In genomic region chr2:189394525-189394924, GRCh38 we compare ENCODE assay signal across 24 cellular contexts. TPM values are rescaled to one million over a fixed set of nuclear protein-coding genes. Genes with fewer than 3 reads are reported as not detected.
DNase-seq lines count a peak whose midpoint lies in the region; ATAC-seq, FAIRE-seq and TF ChIP-seq lines count a peak whose summit lies in the region.
"Had no signal": no experiment of that assay in that cellular context is flagged by ENCODE, and none has a peak within 500 bp of the region (broad histone marks: within the 10 kb centered on the region; RNA-seq: fewer than 3 reads in every experiment).

No MANE protein-coding gene starts in this region.

- intact Hi-C loops in esophagus muscularis mucosa (cut with DNase I): no loop called here
- intact Hi-C loops in transverse colon (cut with DNase I; ENCODE audit: low total_unique reads): loop anchor here (10.0 kb wide), 1 partner anchor 50 kb away; no protein-coding TSS in a partner anchor

- TF ChIP-seq EP300 in esophagus muscularis mucosa (IDR thresholded peaks at IDR 0.05) (no peak), transverse colon (IDR thresholded peaks at IDR 0.05; ENCODE audit: low read depth) (no peak)

- TF ChIP-seq POLR2A in esophagus muscularis mucosa (IDR thresholded peaks at IDR 0.05; ENCODE audit: low read depth): no peak
- no peak for TF ChIP-seq POLR2A in transverse colon (IDR thresholded peaks at IDR 0.05)

- no peak for FAIRE-seq in GM19239 (lab: Jason Lieb, UNC)

- H3K9me3 Mint-ChIP-seq in activated naive CD8-positive, alpha-beta T cell (ENCODE audit: low read depth): peaks cover 4% of the 10 kb centered on the region
- H3K9me3 Mint-ChIP-seq in activated naive CD8-positive, alpha-beta T cell treated with anti-CD3 and anti-CD28 coated beads for 36 hours: peaks cover 6% of the 10 kb centered on the region
- H3K9me3 Mint-ChIP-seq: activated T-helper 17 cell treated with anti-CD3 and anti-CD28 coated beads, Interleukin-2, amount 50 U/mL, for 72 hours; stimulated activated naive B cell treated with anti-CD40 and anti-IgM and Interleukin-4, amounts not matched to agents 10 μg/mL and 1 μg/mL and 100 μg/mL, for 72 hours had no signal

- TF ChIP-seq CTCF in esophagus muscularis mucosa (IDR thresholded peaks at IDR 0.05) (no peak), transverse colon (IDR thresholded peaks at IDR 0.05) (no peak)

- H3K4me3 ChIP-seq in esophagus muscularis mucosa (no peak overlapping the region), muscle layer of duodenum (ENCODE audit: low read depth in 1 of 2, low read length in 2 of 2) (no peak overlapping the region), transverse colon (no peak overlapping the region)
- H3K4me3 ChIP-seq: PC-9, thyroid gland had no signal

- H3K4me1 ChIP-seq in esophagus muscularis mucosa (peaks cover 0 to 20% (median 5%) of the 10 kb centered on the region in 4 donors), muscle layer of duodenum (ENCODE audit: control insufficient read depth in 1 of 2, insufficient read depth in 2 of 2, low read length in 2 of 2) (peaks cover 0 to 15% of the 10 kb centered on the region in 2 donors), transverse colon (peaks cover 0 to 24% (median 12%) of the 10 kb centered on the region in 4 donors)
- H3K4me1 ChIP-seq: thyroid gland had no signal

- no peak for DNase-seq in activated naive CD8-positive, alpha-beta T cell treated with anti-CD3 and anti-CD28 coated beads for 36 hours
- DNase-seq in esophagus muscularis mucosa (ENCODE audit: extremely low spot score) (no peak), transverse colon (no peak), GM19239 (ENCODE audit: insufficient read length, low spot score) (no peak)
- DNase-seq: 8988T; activated CD4-positive, alpha-beta T cell treated with anti-CD3 and anti-CD28 coated beads, Interleukin-2, amount 50 U/mL, for 1 hour; activated CD8-positive, alpha-beta memory T cell treated with anti-CD3 and anti-CD28 coated beads, Interleukin-2, amount 50 U/mL, for 4 hours; AML-193; CD8-positive, alpha-beta memory T cell; erythroblast; NCI-H187; NCI-H345; PC-9; small intestine; stimulated activated naive B cell treated with anti-CD40 and anti-IgM and Interleukin-4, amounts not matched to agents 10 μg/mL and 1 μg/mL and 100 μg/mL, for 72 hours; T-helper 17 cell; thyroid gland had no signal

- H3K36me3 ChIP-seq in esophagus muscularis mucosa: no peaks in the 10 kb centered on the region
- H3K36me3 ChIP-seq in muscle layer of duodenum (ENCODE audit: control insufficient read depth in 1 of 2, insufficient read depth in 2 of 2, low read length in 2 of 2): no peaks in the 10 kb centered on the region
- H3K36me3 ChIP-seq in transverse colon: no peaks in the 10 kb centered on the region
- H3K36me3 ChIP-seq: thyroid gland had no signal

- H3K9me3 ChIP-seq in esophagus muscularis mucosa (peaks cover 0 to 6% (median 0%) of the 10 kb centered on the region in 4 donors), muscle layer of duodenum (ENCODE audit: control insufficient read depth in 1 of 2, low read length in 2 of 2) (no peaks in the 10 kb centered on the region), transverse colon (no peaks in the 10 kb centered on the region)
- H3K9me3 ChIP-seq: thyroid gland had no signal

- peak overlapping the region; percentile 38 to 75 (median 52) for H3K27ac ChIP-seq in esophagus muscularis mucosa (replicated peaks in 1 of 4)
- peak overlapping the region; percentile 81 for H3K27ac ChIP-seq in muscle layer of duodenum (ENCODE audit: low read length)
- H3K27ac ChIP-seq in transverse colon: peak overlapping the region; percentile 67 to 81 (median 74)
- H3K27ac ChIP-seq: thyroid gland had no signal

- peak overlapping the region; percentile 59 for H3K27ac Mint-ChIP-seq in activated naive CD8-positive, alpha-beta T cell
- no peak overlapping the region for H3K27ac Mint-ChIP-seq in activated naive CD8-positive, alpha-beta T cell treated with anti-CD3 and anti-CD28 coated beads for 36 hours
- H3K27ac Mint-ChIP-seq: activated naive CD4-positive, alpha-beta T cell treated with anti-CD3 and anti-CD28 coated beads, Interleukin-2, amount 50 U/mL, for 72 hours; activated T-helper 17 cell treated with anti-CD3 and anti-CD28 coated beads, Interleukin-2, amount 50 U/mL, for 72 hours; progenitor cell of endocrine pancreas; stimulated activated naive B cell treated with anti-CD40 and anti-IgM and Interleukin-4, amounts not matched to agents 10 μg/mL and 1 μg/mL and 100 μg/mL, for 72 hours; T-helper 17 cell had no signal

- peaks cover 2% of the 10 kb centered on the region for H3K36me3 Mint-ChIP-seq in activated naive CD8-positive, alpha-beta T cell
- peaks cover under 1% of the 10 kb centered on the region for H3K36me3 Mint-ChIP-seq in activated naive CD8-positive, alpha-beta T cell treated with anti-CD3 and anti-CD28 coated beads for 36 hours
- H3K36me3 Mint-ChIP-seq: activated naive CD4-positive, alpha-beta T cell treated with anti-CD3 and anti-CD28 coated beads, Interleukin-2, amount 50 U/mL, for 72 hours; CD8-positive, alpha-beta memory T cell; stimulated activated naive B cell treated with anti-CD40 and anti-IgM and Interleukin-4, amounts not matched to agents 10 μg/mL and 1 μg/mL and 100 μg/mL, for 72 hours had no signal

- in situ Hi-C loops in transverse colon (cut with MboI; ENCODE audit: low pct_ligation_motif_present in 1 of 4, low pct_unique_long_range_greater_than_20kb in 1 of 4, low sequenced_read_pairs in 3 of 4): no loop called here

- peaks cover 7% of the 10 kb centered on the region for H3K4me1 Mint-ChIP-seq in activated naive CD8-positive, alpha-beta T cell (ENCODE audit: low read depth)
- peaks cover 3% of the 10 kb centered on the region for H3K4me1 Mint-ChIP-seq in activated naive CD8-positive, alpha-beta T cell treated with anti-CD3 and anti-CD28 coated beads for 36 hours
- H3K4me1 Mint-ChIP-seq: activated T-helper 17 cell treated with anti-CD3 and anti-CD28 coated beads, Interleukin-2, amount 50 U/mL, for 72 hours; CD8-positive, alpha-beta memory T cell; stimulated activated naive B cell treated with anti-CD40 and anti-IgM and Interleukin-4, amounts not matched to agents 10 μg/mL and 1 μg/mL and 100 μg/mL, for 72 hours; T-helper 17 cell had no signal

- no peak overlapping the region for H3K4me3 Mint-ChIP-seq in activated naive CD8-positive, alpha-beta T cell
- no peak overlapping the region for H3K4me3 Mint-ChIP-seq in activated naive CD8-positive, alpha-beta T cell treated with anti-CD3 and anti-CD28 coated beads for 36 hours
- H3K4me3 Mint-ChIP-seq: activated T-helper 17 cell treated with anti-CD3 and anti-CD28 coated beads, Interleukin-2, amount 50 U/mL, for 72 hours; CD8-positive, alpha-beta memory T cell; stimulated activated naive B cell treated with anti-CD40 and anti-IgM and Interleukin-4, amounts not matched to agents 10 μg/mL and 1 μg/mL and 100 μg/mL, for 72 hours; T-helper 17 cell had no signal

- no peak for ATAC-seq in GM19467 (IDR thresholded peaks at IDR 0.05; ENCODE audit: unreplicated experiment)
- ATAC-seq in GM21390 (IDR thresholded peaks at IDR 0.05; ENCODE audit: unreplicated experiment): no peak
- ATAC-seq: activated naive CD4-positive, alpha-beta T cell treated with anti-CD3 and anti-CD28 coated beads, Interleukin-2, amount 50 U/mL, for 72 hours; activated T-helper 17 cell treated with anti-CD3 and anti-CD28 coated beads, Interleukin-2, amount 50 U/mL, for 72 hours; stimulated activated naive B cell treated with anti-CD40 and anti-IgM and Interleukin-4, amounts not matched to agents 10 μg/mL and 1 μg/mL and 100 μg/mL, for 72 hours; T-helper 17 cell had no signal

- H3K27me3 ChIP-seq in esophagus muscularis mucosa (no peaks in the 10 kb centered on the region), muscle layer of duodenum (ENCODE audit: low read depth, low read length) (no peaks in the 10 kb centered on the region), transverse colon (no peaks in the 10 kb centered on the region)
- H3K27me3 ChIP-seq: thyroid gland had no signal

- H3K27me3 Mint-ChIP-seq in activated naive CD8-positive, alpha-beta T cell: no peaks in the 10 kb centered on the region
- H3K27me3 Mint-ChIP-seq in activated naive CD8-positive, alpha-beta T cell treated with anti-CD3 and anti-CD28 coated beads for 36 hours: no peaks in the 10 kb centered on the region
- H3K27me3 Mint-ChIP-seq: activated T-helper 17 cell treated with anti-CD3 and anti-CD28 coated beads, Interleukin-2, amount 50 U/mL, for 72 hours; CD8-positive, alpha-beta memory T cell; progenitor cell of endocrine pancreas; stimulated activated naive B cell treated with anti-CD40 and anti-IgM and Interleukin-4, amounts not matched to agents 10 μg/mL and 1 μg/mL and 100 μg/mL, for 72 hours; T-helper 17 cell had no signal

RNA-seq across cellular contexts. Expression of gene WDR75, which starts 46.7 kb away (rescaled TPM):
- 100 to 1,000 TPM; 121 to 133 TPM for total RNA-seq in activated naive CD8-positive, alpha-beta T cell treated with anti-CD3 and anti-CD28 coated beads for 36 hours
- total RNA-seq in esophagus muscularis mucosa (10 to 100 TPM; 18.7 to 35.3 (median 24.7) TPM), transverse colon (10 to 100 TPM; 11.1 to 38.1 (median 25.2) TPM)
